Comparison of ENCODE assay signal across 8 cellular contexts in genomic region chr1:20732588-20733360, GRCh38. TPM values are rescaled to one million over a fixed set of nuclear protein-coding genes. Genes with fewer than 3 reads are reported as not detected.
DNase-seq lines count a peak whose midpoint lies in the region; ATAC-seq, FAIRE-seq and TF ChIP-seq lines count a peak whose summit lies in the region.

TSS of gene SH2D5 (minus strand) at chr1:20732703. CDS start at chr1:20728044, 4,659 bp downstream.

- 1% methylated on average over 38 of the region's 38 CpGs for WGBS in heart right ventricle, 2 donors
- WGBS in transverse colon (ENCODE audit: low coverage in 1 of 2), 2 donors: 1% methylated on average over 23 of the region's 38 CpGs; no CpG with 5 or more reads in 1 of the 2 donors

- ATAC-seq in GM21381 (IDR thresholded peaks at IDR 0.05; ENCODE audit: unreplicated experiment) (peak; percentile 56), heart right ventricle (peak; percentile 36 to 80 (median 74))

- H3K4me1 ChIP-seq in adipocyte (ENCODE audit: control insufficient read depth, insufficient read depth, low read length): peaks cover 16% of the 10 kb centered on the region
- peaks cover 9 to 23% (median 21%) of the 10 kb centered on the region in 9 donors for H3K4me1 ChIP-seq in heart right ventricle
- peaks cover 9 to 25% (median 24%) of the 10 kb centered on the region in 4 donors for H3K4me1 ChIP-seq in transverse colon

- peak within 1 kb of the TSS; percentile 69 for H2AFZ ChIP-seq in SU-DHL-6 (ENCODE audit: low read depth, low read length, severe bottlenecking)

- H3K4me3 ChIP-seq in SU-DHL-6 (ENCODE audit: insufficient read depth, low read length, poor library complexity, severe bottlenecking): peak within 1 kb of the TSS; percentile 54
- peak within 1 kb of the TSS; percentile 84 for H3K4me3 ChIP-seq in adipocyte (ENCODE audit: low read length)
- H3K4me3 ChIP-seq in heart right ventricle: peak within 1 kb of the TSS; percentile 50 to 65 (median 60)
- H3K4me3 ChIP-seq in transverse colon: peak within 1 kb of the TSS; percentile 23 to 63 (median 51)

- TF ChIP-seq CTCF in D721Med (IDR thresholded peaks at IDR 0.05; ENCODE audit: insufficient read depth, missing control alignments) (peak; percentile 27), SU-DHL-6 (IDR thresholded peaks at IDR 0.05; ENCODE audit: insufficient read depth, low read length, poor library complexity, severe bottlenecking) (no peak), heart right ventricle (IDR thresholded peaks at IDR 0.05) (peak in 7 of 9 donors; percentile 15 to 54 (median 38)), transverse colon (IDR thresholded peaks at IDR 0.05) (peak; percentile 26 to 48 (median 32))

- TF ChIP-seq EP300 in transverse colon (IDR thresholded peaks at IDR 0.05; ENCODE audit: low read depth): no peak

- peaks cover 14% of the 10 kb centered on the region for H3F3A ChIP-seq in SU-DHL-6 (ENCODE audit: insufficient read depth)

- in situ Hi-C loops in transverse colon (cut with MboI; ENCODE audit: low pct_ligation_motif_present in 1 of 4, low pct_unique_long_range_greater_than_20kb in 1 of 4, low sequenced_read_pairs in 3 of 4): no loop called here

- intact Hi-C loops in heart right ventricle (cut with DNase I) (loop anchor here in 2 of 10 donors (10.0 kb wide), 1 partner anchor 208 kb away; no protein-coding TSS in a partner anchor), transverse colon (cut with DNase I; ENCODE audit: low total_unique reads) (no loop called here)

- H3K27me3 ChIP-seq in SU-DHL-6 (ENCODE audit: low read length): no peaks in the 10 kb centered on the region
- H3K27me3 ChIP-seq in adipocyte (replicated peaks; ENCODE audit: control insufficient read depth, insufficient read depth, low read length): peaks cover 26% of the 10 kb centered on the region
- peaks cover 0 to 58% (median 40%) of the 10 kb centered on the region in 7 donors for H3K27me3 ChIP-seq in heart right ventricle
- H3K27me3 ChIP-seq in transverse colon: peaks cover 50% of the 10 kb centered on the region

- no peaks in the 10 kb centered on the region for H3K36me3 ChIP-seq in SU-DHL-6 (ENCODE audit: low read length)
- peaks cover 16% of the 10 kb centered on the region for H3K36me3 ChIP-seq in adipocyte (ENCODE audit: control insufficient read depth, insufficient read depth, low read length, severe bottlenecking)
- peaks cover 0 to 14% (median 0%) of the 10 kb centered on the region in 9 donors for H3K36me3 ChIP-seq in heart right ventricle
- H3K36me3 ChIP-seq in transverse colon: peaks cover 0 to 2% (median 0%) of the 10 kb centered on the region in 4 donors

- no peak for DNase-seq in D721Med (ENCODE audit: insufficient read length, low spot score)
- peak; percentile 75 to 79 for DNase-seq in Kasumi-1 (lab: John Stamatoyannopoulos, UW)
- DNase-seq in adipocyte (ENCODE audit: low read depth): peak; percentile 89
- peak in 1 of 2 donors; percentile 48 for DNase-seq in heart right ventricle
- peak; percentile 69 for DNase-seq in pons (ENCODE audit: low spot score)
- DNase-seq in transverse colon: peak; percentile 79

- H3K27ac ChIP-seq in SU-DHL-6 (ENCODE audit: low read depth, low read length) (peak within 1 kb of the TSS; percentile 38), heart right ventricle (peak within 1 kb of the TSS in 3 of 10 donors; percentile 10 to 25 (median 19)), transverse colon (peak within 1 kb of the TSS in 3 of 4 donors; percentile 2 to 61 (median 26))

- H3K9me2 ChIP-seq in SU-DHL-6 (replicated peaks; ENCODE audit: insufficient read depth, low read length): no peaks in the 10 kb centered on the region

- H3K9me3 ChIP-seq in SU-DHL-6 (ENCODE audit: insufficient read depth, low read length) (no peaks in the 10 kb centered on the region), adipocyte (ENCODE audit: control insufficient read depth, low read length) (no peaks in the 10 kb centered on the region), heart right ventricle (no peaks in the 10 kb centered on the region), transverse colon (no peaks in the 10 kb centered on the region)

- H3K9ac ChIP-seq in SU-DHL-6 (ENCODE audit: low read length) (peak within 1 kb of the TSS; percentile 49), adipocyte (ENCODE audit: low read length) (peak within 1 kb of the TSS; percentile 78)

- no peak for FAIRE-seq in D721Med (lab: Jason Lieb, UNC)

- TF ChIP-seq POLR2A in transverse colon (IDR thresholded peaks at IDR 0.05): no peak

- H3K79me2 ChIP-seq in SU-DHL-6 (ENCODE audit: insufficient read depth, low read length): no peaks in the 10 kb centered on the region

- no peaks in the 10 kb centered on the region for H4K20me1 ChIP-seq in SU-DHL-6 (ENCODE audit: low read depth, low read length)

- H3K4me2 ChIP-seq in SU-DHL-6 (ENCODE audit: low read depth, low read length, poor library complexity, severe bottlenecking): peak within 1 kb of the TSS; percentile 70

RNA-seq across cellular contexts. Expression of gene SH2D5, which starts in this region (rescaled TPM):
- under 1 TPM in 3 of 10 donors, not detected in 7; 0.15 to 0.21 (median 0.20) TPM for total RNA-seq in heart right ventricle
- 1 to 10 TPM in 1 of 2 donors, not detected in 1; 6.4 TPM for polyA plus RNA-seq in heart right ventricle
- under 1 TPM in 1 of 4 donors, not detected in 3; 0.37 TPM for total RNA-seq in transverse colon

Comparison
In these comparisons a context has a peak if more than half of its experiments do, and no peak if none do; other contexts are left out.
1. Peak in DNase-seq, H3K4me3 ChIP-seq and H3K27ac ChIP-seq in transverse colon; RNA of the gene not detected or under 1 TPM.